Comparison of ENCODE assay signal across 8 cellular contexts in genomic region chr11:567629-568258, GRCh38. TPM values are rescaled to one million over a fixed set of nuclear protein-coding genes. Genes with fewer than 3 reads are reported as not detected.
A peak's percentile ranks its signal among the peaks of the same experiment; 100 is the strongest.
DNase-seq lines count a peak whose midpoint lies in the region; ATAC-seq, FAIRE-seq and TF ChIP-seq lines count a peak whose summit lies in the region.

No MANE protein-coding gene starts in this region.

- FAIRE-seq in GM12891 (lab: Jason Lieb, UNC): no peak

- ATAC-seq in left cardiac atrium: peak; percentile 15 to 32

- no peak overlapping the region for H3K27ac ChIP-seq in smooth muscle cell (ENCODE audit: low read depth)

- no peaks in the 10 kb centered on the region for H3K27me3 Mint-ChIP-seq in activated CD4-positive, alpha-beta T cell treated with anti-CD3 and anti-CD28 coated beads, Interleukin-2, amount 10 ng/mL, durations not matched to agents 7 days and 5 days

- H3K9me3 ChIP-seq in smooth muscle cell (replicated peaks; ENCODE audit: low read depth): no peaks in the 10 kb centered on the region

- peak overlapping the region; percentile 74 for H3K9ac ChIP-seq in smooth muscle cell (ENCODE audit: low read depth)

- H3K9me3 Mint-ChIP-seq in activated CD4-positive, alpha-beta T cell treated with anti-CD3 and anti-CD28 coated beads, Interleukin-2, amount 10 ng/mL, durations not matched to agents 7 days and 5 days: no peaks in the 10 kb centered on the region

- H3K4me2 ChIP-seq in smooth muscle cell: peak overlapping the region; percentile 99

- no peaks in the 10 kb centered on the region for H3K36me3 ChIP-seq in smooth muscle cell (ENCODE audit: low read depth)

- H3F3A ChIP-seq in smooth muscle cell (ENCODE audit: low read depth): peaks cover 13% of the 10 kb centered on the region

- peaks cover 18% of the 10 kb centered on the region for H3K4me1 ChIP-seq in smooth muscle cell (ENCODE audit: low read depth)

- H3K36me3 Mint-ChIP-seq in activated CD4-positive, alpha-beta T cell treated with anti-CD3 and anti-CD28 coated beads, Interleukin-2, amount 10 ng/mL, durations not matched to agents 7 days and 5 days (ENCODE audit: low read depth): peaks cover 9% of the 10 kb centered on the region

- H3K4me3 Mint-ChIP-seq in activated CD4-positive, alpha-beta T cell treated with anti-CD3 and anti-CD28 coated beads, Interleukin-2, amount 10 ng/mL, durations not matched to agents 7 days and 5 days: peak overlapping the region; percentile 85

- no peaks in the 10 kb centered on the region for H3K27me3 ChIP-seq in smooth muscle cell (ENCODE audit: low read depth)

- H3K27ac Mint-ChIP-seq in activated CD4-positive, alpha-beta T cell treated with anti-CD3 and anti-CD28 coated beads, Interleukin-2, amount 10 ng/mL, durations not matched to agents 7 days and 5 days: peak overlapping the region; percentile 86

- H3K4me1 Mint-ChIP-seq in activated CD4-positive, alpha-beta T cell treated with anti-CD3 and anti-CD28 coated beads, Interleukin-2, amount 10 ng/mL, durations not matched to agents 7 days and 5 days: peaks cover 22% of the 10 kb centered on the region

- H3K4me3 ChIP-seq in WI38 (ENCODE audit: low read depth, low read length): peak overlapping the region; percentile 84
- peak overlapping the region; percentile 93 for H3K4me3 ChIP-seq in smooth muscle cell

- peaks cover 43% of the 10 kb centered on the region for H4K20me1 ChIP-seq in smooth muscle cell (ENCODE audit: low read depth)

- POLR2A ChIA-PET in activated CD4-positive, alpha-beta T cell treated with anti-CD3 and anti-CD28 coated beads, Interleukin-2, amount 10 ng/mL, durations not matched to agents 7 days and 5 days (lab: Charles Lee): no interaction called here

- TF ChIP-seq CTCF in WI38 (IDR thresholded peaks at IDR 0.05; ENCODE audit: low read depth, low read length) (no peak), smooth muscle cell (IDR thresholded peaks at IDR 0.05; ENCODE audit: borderline replicate concordance, insufficient read depth, poor library complexity, severe bottlenecking) (no peak)

- CTCF ChIA-PET in activated CD4-positive, alpha-beta T cell treated with anti-CD3 and anti-CD28 coated beads, Interleukin-2, amount 10 ng/mL, durations not matched to agents 7 days and 5 days (lab: Charles Lee): interaction anchor here (0.5 to 1.9 kb wide), 5 partner anchors 10 to 49 kb away, joined by 3 to 7 read pairs (median 3); no protein-coding TSS in a partner anchor

- DNase-seq in activated CD4-positive, alpha-beta T cell treated with anti-CD3 and anti-CD28 coated beads, Interleukin-2, amount 10 ng/mL, durations not matched to agents 7 days and 5 days: no peak
- DNase-seq in activated CD4-positive, alpha-beta T cell treated with anti-CD3 and anti-CD28 coated beads, Interleukin-2, amount 50 U/mL, for 48 hours: no peak
- DNase-seq in left cardiac atrium: no peak
- DNase-seq in smooth muscle cell (lab: John Stamatoyannopoulos, UW; ENCODE audit: unreplicated experiment): no peak
- no peak for DNase-seq in NCI-H345 treated with DMSO at 0.1 percent for 48 hours (lab: John Stamatoyannopoulos, UW; ENCODE audit: unreplicated experiment)
- DNase-seq in GM12891 (ENCODE audit: insufficient read length, low spot score): no peak
- no peak for DNase-seq in NCI-H2107 (lab: John Stamatoyannopoulos, UW)

- intact Hi-C loops in left cardiac atrium (cut with DNase I): no loop called here

- H2AFZ ChIP-seq in smooth muscle cell (ENCODE audit: low read depth): no peak overlapping the region

- no peak for TF ChIP-seq POLR2A in GM12891 (IDR thresholded peaks at IDR 0.05; ENCODE audit: low read depth, low read length)

- peaks cover 16% of the 10 kb centered on the region for H3K79me2 ChIP-seq in smooth muscle cell (ENCODE audit: low read depth)

- 30% methylated on average over 22 of the region's 36 CpGs for WGBS in smooth muscle cell (ENCODE audit: low lambda C conversion rate)

TF ChIP-seq in GM12891, 5 proteins besides CTCF, POLR2A, EP300 and RAD21:
- TF ChIP-seq TAF1 (IDR thresholded peaks at IDR 0.05; ENCODE audit: low read depth, low read length) (no peak), PAX5 (IDR thresholded peaks at IDR 0.05; ENCODE audit: insufficient read depth, low read length, severe bottlenecking) (no peak), POLR2AphosphoS5 (IDR thresholded peaks at IDR 0.05; ENCODE audit: low read depth, low read length) (no peak), SPI1 (IDR thresholded peaks at IDR 0.05; ENCODE audit: low read depth, low read length) (no peak)

RNA-seq across cellular contexts. Expression of gene RASSF7, which starts 7.0 kb away (rescaled TPM):
- 10 to 100 TPM; 30.7 to 38.1 TPM for total RNA-seq in activated CD4-positive, alpha-beta T cell treated with anti-CD3 and anti-CD28 coated beads, Interleukin-2, amount 10 ng/mL, durations not matched to agents 7 days and 5 days
- total RNA-seq in left cardiac atrium (1 to 10 TPM; 3.2 to 4.4 TPM), smooth muscle cell (18.6 and 21.7 TPM in 2 replicates)
- polyA plus RNA-seq in smooth muscle cell: 20.4 and 38.6 TPM in 2 replicates
- 12.0 TPM for polyA plus RNA-seq in GM12891 (2012; ENCODE audit: low read depth, missing spikeins)

RNA-seq across cellular contexts. Expression of gene LMNTD2, which starts 7.2 kb away (rescaled TPM):
- total RNA-seq in activated CD4-positive, alpha-beta T cell treated with anti-CD3 and anti-CD28 coated beads, Interleukin-2, amount 10 ng/mL, durations not matched to agents 7 days and 5 days: 1 to 10 TPM; 3.4 to 4.8 TPM
- total RNA-seq in left cardiac atrium (1 to 10 TPM in 1 of 2 donors, under 1 TPM in 1; 0.58 to 1.1 TPM), smooth muscle cell (3.2 TPM in 1 of 2 replicates, not detected in the other)
- 3.6 and 9.3 TPM in 2 replicates for polyA plus RNA-seq in smooth muscle cell
- 3.6 TPM for polyA plus RNA-seq in GM12891 (2012; ENCODE audit: low read depth, missing spikeins)

RNA-seq across cellular contexts. Expression of gene PHRF1, which starts 8.5 kb away (rescaled TPM):
- total RNA-seq in activated CD4-positive, alpha-beta T cell treated with anti-CD3 and anti-CD28 coated beads, Interleukin-2, amount 10 ng/mL, durations not matched to agents 7 days and 5 days: 10 to 100 TPM; 46.8 to 48.6 TPM
- total RNA-seq in left cardiac atrium (10 to 100 TPM; 17.3 to 21.5 TPM), smooth muscle cell (11.6 and 13.7 TPM in 2 replicates)
- polyA plus RNA-seq in smooth muscle cell: 20.2 and 20.9 TPM in 2 replicates
- 12.5 TPM for polyA plus RNA-seq in GM12891 (2012; ENCODE audit: low read depth, missing spikeins)

RNA-seq across cellular contexts. Expression of gene LRRC56, which starts 30.4 kb away (rescaled TPM):
- total RNA-seq in activated CD4-positive, alpha-beta T cell treated with anti-CD3 and anti-CD28 coated beads, Interleukin-2, amount 10 ng/mL, durations not matched to agents 7 days and 5 days: 1 to 10 TPM; 2.0 to 2.1 TPM
- under 1 TPM; 0.47 to 0.68 TPM for total RNA-seq in left cardiac atrium
- 0.31 and 1.5 TPM in 2 replicates for total RNA-seq in smooth muscle cell
- 1.5 TPM in 2 replicates for polyA plus RNA-seq in smooth muscle cell
- 0.49 TPM for polyA plus RNA-seq in GM12891 (2012; ENCODE audit: low read depth, missing spikeins)

RNA-seq across cellular contexts. Expression of gene HRAS, which starts 32.4 kb away (rescaled TPM):
- 10 to 100 TPM; 51.7 to 63.5 TPM for total RNA-seq in activated CD4-positive, alpha-beta T cell treated with anti-CD3 and anti-CD28 coated beads, Interleukin-2, amount 10 ng/mL, durations not matched to agents 7 days and 5 days
- total RNA-seq in left cardiac atrium (10 to 100 TPM; 47.9 to 56.5 TPM), smooth muscle cell (19.2 and 39.9 TPM in 2 replicates)
- 59.1 and 82.5 TPM in 2 replicates for polyA plus RNA-seq in smooth muscle cell
- 19.9 TPM for polyA plus RNA-seq in GM12891 (2012; ENCODE audit: low read depth, missing spikeins)
